In the genomic region with DNA sequence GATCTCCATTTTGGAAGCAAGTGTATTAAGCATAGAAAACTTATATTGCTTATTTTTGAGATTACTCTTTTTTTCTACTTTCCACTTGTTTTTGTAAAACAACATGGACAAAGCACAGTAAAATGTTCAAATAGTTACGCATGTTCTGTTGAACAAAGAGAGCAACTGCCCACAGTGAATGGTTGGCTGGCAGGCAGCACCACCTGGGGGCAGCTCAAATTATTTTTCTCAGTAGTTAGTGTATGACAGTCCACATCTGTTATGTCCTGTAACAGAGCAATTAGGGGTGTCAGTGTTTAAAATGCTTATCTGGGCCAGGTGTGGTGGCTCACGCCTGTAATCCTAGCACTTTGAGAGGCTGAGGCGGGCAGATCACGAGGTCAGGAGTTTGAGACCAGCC, we compare ENCODE assay signal across 8 cellular contexts. TPM values are rescaled to one million over a fixed set of nuclear protein-coding genes. Genes with fewer than 3 reads are reported as not detected.
DNase-seq lines count a peak whose midpoint lies in the region; ATAC-seq and TF ChIP-seq lines count a peak whose summit lies in the region.

No MANE protein-coding gene starts in this region.

- TF ChIP-seq CTCF in C4-2B (conservative IDR thresholded peaks at IDR 0.05) (peak; percentile 63), brain (conservative IDR thresholded peaks at IDR 0.05) (peak; percentile 59 to 62), ovary (IDR thresholded peaks at IDR 0.05) (no peak)

- H3K4me1 Mint-ChIP-seq in brain, result no peaks in the 10 kb centered on the region
- H3K4me1 Mint-ChIP-seq in stimulated activated memory B cell treated with anti-CD40 and anti-IgM and Interleukin-4, amounts not matched to agents 10 μg/mL and 1 μg/mL and 100 μg/mL, for 72 hours, result no peaks in the 10 kb centered on the region

- no peak for ATAC-seq in stimulated activated memory B cell treated with anti-CD40 and anti-IgM and Interleukin-4, amounts not matched to agents 10 μg/mL and 1 μg/mL and 100 μg/mL, for 72 hours

- H3K4me3 Mint-ChIP-seq in brain, result no peak overlapping the region
- no peak overlapping the region for H3K4me3 Mint-ChIP-seq in stimulated activated memory B cell treated with anti-CD40 and anti-IgM and Interleukin-4, amounts not matched to agents 10 μg/mL and 1 μg/mL and 100 μg/mL, for 72 hours

- intact Hi-C loops in ovary (cut with DNase I), result no loop called here

- H3K27ac ChIP-seq in C4-2B (no peak overlapping the region), ovary (no peak overlapping the region)

- DNase-seq in lung microvascular endothelial cell (ENCODE audit: low read depth in 2 of 2) (peak; percentile 26 to 59), ecto neural progenitor cell (ENCODE audit: low spot score) (no peak), ovary (no peak), COLO829 (ENCODE audit: low spot score) (no peak)

- TF ChIP-seq RAD21 in Ishikawa (IDR thresholded peaks at IDR 0.05; ENCODE audit: low read depth), result peak; percentile 90

- no peak for TF ChIP-seq POLR2A in ovary (IDR thresholded peaks at IDR 0.05)

- TF ChIP-seq EP300 in Ishikawa (IDR thresholded peaks at IDR 0.05; ENCODE audit: borderline replicate concordance), result no peak
- TF ChIP-seq EP300 in ovary (IDR thresholded peaks at IDR 0.05), result no peak

- no peaks in the 10 kb centered on the region for H3K36me3 ChIP-seq in ovary

- no peak overlapping the region for H3K4me3 ChIP-seq in ovary

- no peaks in the 10 kb centered on the region for H3K4me1 ChIP-seq in ovary (ENCODE audit: insufficient read depth)

- H3K36me3 Mint-ChIP-seq in brain, result no peaks in the 10 kb centered on the region
- no peaks in the 10 kb centered on the region for H3K36me3 Mint-ChIP-seq in stimulated activated memory B cell treated with anti-CD40 and anti-IgM and Interleukin-4, amounts not matched to agents 10 μg/mL and 1 μg/mL and 100 μg/mL, for 72 hours

- H3K9me3 Mint-ChIP-seq in brain, result peaks cover 2 to 20% (median 11%) of the 10 kb centered on the region in 5 experiments
- H3K9me3 Mint-ChIP-seq in stimulated activated memory B cell treated with anti-CD40 and anti-IgM and Interleukin-4, amounts not matched to agents 10 μg/mL and 1 μg/mL and 100 μg/mL, for 72 hours, result no peaks in the 10 kb centered on the region

- WGBS in ovary, 3 donors, result 52 to 71% (median 60%) methylated on average over 4 of the region's 4 CpGs

- H3K27me3 Mint-ChIP-seq in brain, result peaks cover 9% of the 10 kb centered on the region
- H3K27me3 Mint-ChIP-seq in stimulated activated memory B cell treated with anti-CD40 and anti-IgM and Interleukin-4, amounts not matched to agents 10 μg/mL and 1 μg/mL and 100 μg/mL, for 72 hours, result peaks cover 8% of the 10 kb centered on the region

- H3K27ac Mint-ChIP-seq in brain, result peak overlapping the region in 1 of 5 experiments; percentile 6
- H3K27ac Mint-ChIP-seq in stimulated activated memory B cell treated with anti-CD40 and anti-IgM and Interleukin-4, amounts not matched to agents 10 μg/mL and 1 μg/mL and 100 μg/mL, for 72 hours, result no peak overlapping the region

- H3K27me3 ChIP-seq in ovary, result no peaks in the 10 kb centered on the region

- no peaks in the 10 kb centered on the region for H3K9me3 ChIP-seq in ovary

TF ChIP-seq in Ishikawa, 13 proteins besides CTCF, POLR2A, EP300 and RAD21:
- TF ChIP-seq TAF1 (IDR thresholded peaks at IDR 0.05; ENCODE audit: low read depth) (no peak), YY1 (IDR thresholded peaks at IDR 0.05; ENCODE audit: low read depth) (no peak), CREB1 (IDR thresholded peaks at IDR 0.05; ENCODE audit: low read depth) (no peak), CEBPB (IDR thresholded peaks at IDR 0.05) (no peak), TCF12 (IDR thresholded peaks at IDR 0.05; ENCODE audit: low read depth) (no peak)
- TF ChIP-seq, protein P1, sequence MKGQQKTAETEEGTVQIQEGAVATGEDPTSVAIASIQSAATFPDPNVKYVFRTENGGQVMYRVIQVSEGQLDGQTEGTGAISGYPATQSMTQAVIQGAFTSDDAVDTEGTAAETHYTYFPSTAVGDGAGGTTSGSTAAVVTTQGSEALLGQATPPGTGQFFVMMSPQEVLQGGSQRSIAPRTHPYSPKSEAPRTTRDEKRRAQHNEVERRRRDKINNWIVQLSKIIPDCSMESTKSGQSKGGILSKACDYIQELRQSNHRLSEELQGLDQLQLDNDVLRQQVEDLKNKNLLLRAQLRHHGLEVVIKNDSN (IDR thresholded peaks at IDR 0.05), result no peak
- TF ChIP-seq, protein P2, sequence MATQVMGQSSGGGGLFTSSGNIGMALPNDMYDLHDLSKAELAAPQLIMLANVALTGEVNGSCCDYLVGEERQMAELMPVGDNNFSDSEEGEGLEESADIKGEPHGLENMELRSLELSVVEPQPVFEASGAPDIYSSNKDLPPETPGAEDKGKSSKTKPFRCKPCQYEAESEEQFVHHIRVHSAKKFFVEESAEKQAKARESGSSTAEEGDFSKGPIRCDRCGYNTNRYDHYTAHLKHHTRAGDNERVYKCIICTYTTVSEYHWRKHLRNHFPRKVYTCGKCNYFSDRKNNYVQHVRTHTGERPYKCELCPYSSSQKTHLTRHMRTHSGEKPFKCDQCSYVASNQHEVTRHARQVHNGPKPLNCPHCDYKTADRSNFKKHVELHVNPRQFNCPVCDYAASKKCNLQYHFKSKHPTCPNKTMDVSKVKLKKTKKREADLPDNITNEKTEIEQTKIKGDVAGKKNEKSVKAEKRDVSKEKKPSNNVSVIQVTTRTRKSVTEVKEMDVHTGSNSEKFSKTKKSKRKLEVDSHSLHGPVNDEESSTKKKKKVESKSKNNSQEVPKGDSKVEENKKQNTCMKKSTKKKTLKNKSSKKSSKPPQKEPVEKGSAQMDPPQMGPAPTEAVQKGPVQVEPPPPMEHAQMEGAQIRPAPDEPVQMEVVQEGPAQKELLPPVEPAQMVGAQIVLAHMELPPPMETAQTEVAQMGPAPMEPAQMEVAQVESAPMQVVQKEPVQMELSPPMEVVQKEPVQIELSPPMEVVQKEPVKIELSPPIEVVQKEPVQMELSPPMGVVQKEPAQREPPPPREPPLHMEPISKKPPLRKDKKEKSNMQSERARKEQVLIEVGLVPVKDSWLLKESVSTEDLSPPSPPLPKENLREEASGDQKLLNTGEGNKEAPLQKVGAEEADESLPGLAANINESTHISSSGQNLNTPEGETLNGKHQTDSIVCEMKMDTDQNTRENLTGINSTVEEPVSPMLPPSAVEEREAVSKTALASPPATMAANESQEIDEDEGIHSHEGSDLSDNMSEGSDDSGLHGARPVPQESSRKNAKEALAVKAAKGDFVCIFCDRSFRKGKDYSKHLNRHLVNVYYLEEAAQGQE (IDR thresholded peaks at IDR 0.05; ENCODE audit: low read depth), result no peak
TF ChIP-seq in Ishikawa: peak in this region for 0.

RNA-seq across cellular contexts. Expression of a gene that starts 46.1 kb away (rescaled TPM):
- polyA plus RNA-seq in brain (ENCODE audit: insufficient read depth, low read depth, low replicate concordance) (5.5 TPM), ovary (10 to 100 TPM in 1 of 2 donors, 1 to 10 TPM in 1; 7.0 to 19.0 TPM)
- total RNA-seq in lung microvascular endothelial cell (17.9 and 21.4 TPM in 2 replicates), ovary (10 to 100 TPM; 18.6 to 29.7 (median 26.5) TPM)

Comparison
In these comparisons a context has a peak if more than half of its experiments do, and no peak if none do; other contexts are left out.
1. CTCF ChIP-seq: peak in C4-2B (single experiment) and brain (2 of 2); none in ovary (0 of 3).
2. DNase-seq: peak in lung microvascular endothelial cell (2 of 2); none in ecto neural progenitor cell (single experiment), ovary (0 of 5) and COLO829 (single experiment).